ENCODE assay signal across 29 cellular contexts in genomic region chr3:4425055-4425454, GRCh38.
"Had no signal": no experiment of that assay in that cellular context is flagged by ENCODE, and none has a peak within 500 bp of the region (broad histone marks: within the 10 kb centered on the region; RNA-seq: fewer than 3 reads in every experiment).

No MANE protein-coding gene starts in this region.

- ATAC-seq: body of pancreas; effector memory CD8-positive, alpha-beta T cell; gastrocnemius medialis; heart right ventricle; T-helper 17 cell had no signal

- H3K27ac Mint-ChIP-seq: activated CD4-positive, alpha-beta memory T cell treated with anti-CD3 and anti-CD28 coated beads, Interleukin-2, amount 10 ng/mL, durations not matched to agents 7 days and 5 days; activated CD4-positive, alpha-beta T cell treated with anti-CD3 and anti-CD28 coated beads, Interleukin-2, amount 10 ng/mL, durations not matched to agents 7 days and 5 days; T-helper 17 cell; T-helper 2 cell treated with Interferon-gamma antibody and Interleukin-4, amounts not matched to agents 5 μg/mL and 100 μg/mL, for 36 hours had no signal

- H3K27me3 ChIP-seq: adrenal gland, body of pancreas, esophagus muscularis mucosa, foreskin keratinocyte, gastrocnemius medialis, heart right ventricle had no signal

- H3K4me1 ChIP-seq: body of pancreas, foreskin keratinocyte had no signal

- H3K9me3 Mint-ChIP-seq: activated B cell treated with CpG ODN at 0.5 μM for 24 hours; activated CD4-positive, alpha-beta memory T cell treated with anti-CD3 and anti-CD28 coated beads, Interleukin-2, amount 10 ng/mL, durations not matched to agents 7 days and 5 days; activated CD4-positive, alpha-beta T cell treated with anti-CD3 and anti-CD28 coated beads, Interleukin-2, amount 10 ng/mL, durations not matched to agents 7 days and 5 days; effector memory CD8-positive, alpha-beta T cell; T-helper 2 cell treated with Interferon-gamma antibody and Interleukin-4, amounts not matched to agents 5 μg/mL and 100 μg/mL, for 36 hours had no signal

- DNase-seq: activated B cell treated with CpG ODN at 0.5 μM for 24 hours; activated CD4-positive, alpha-beta memory T cell treated with anti-CD3 and anti-CD28 coated beads, Interleukin-2, amount 10 ng/mL, durations not matched to agents 7 days and 5 days; activated CD4-positive, alpha-beta T cell treated with anti-CD3 and anti-CD28 coated beads, Interleukin-2, amount 10 ng/mL, durations not matched to agents 7 days and 5 days; activated CD4-positive, alpha-beta T cell treated with anti-CD3 and anti-CD28 coated beads, Interleukin-2, amount 50 U/mL, for 4 hours; activated CD8-positive, alpha-beta memory T cell treated with anti-CD3 and anti-CD28 coated beads, Interleukin-2, amount 50 U/mL, for 48 hours; activated effector memory CD4-positive, alpha-beta T cell treated with Interleukin-2 at 50 U/mL for 16 hours; activated gamma-delta T cell treated with Interleukin-2 at 50 U/mL for 16 hours; activated T-cell treated with anti-CD3 and anti-CD28 coated beads for 4 hours; activated T-cell treated with anti-CD3 and anti-CD28 coated beads, Interleukin-2, amount 50 U/mL, for 24 hours; adrenal gland; amygdala; aorta; body of pancreas; caudate nucleus; cortex of kidney; dermis blood vessel endothelial cell; effector CD4-positive, alpha-beta T cell; effector memory CD8-positive, alpha-beta T cell; erythroblast; foreskin keratinocyte; gastrocnemius medialis; heart right ventricle; T-helper 1 cell; T-helper 17 cell; T1000; WERI-Rb-1 had no signal

- H3K4me3 ChIP-seq: adrenal gland, body of pancreas, esophagus muscularis mucosa, gastrocnemius medialis, heart right ventricle had no signal

- H3K9me3 ChIP-seq: adrenal gland, body of pancreas, esophagus muscularis mucosa, gastrocnemius medialis, heart right ventricle had no signal

- FAIRE-seq: colon had no signal

- H3K4me3 Mint-ChIP-seq: activated B cell treated with CpG ODN at 0.5 μM for 24 hours; activated CD4-positive, alpha-beta memory T cell treated with anti-CD3 and anti-CD28 coated beads, Interleukin-2, amount 10 ng/mL, durations not matched to agents 7 days and 5 days; activated CD4-positive, alpha-beta T cell treated with anti-CD3 and anti-CD28 coated beads, Interleukin-2, amount 10 ng/mL, durations not matched to agents 7 days and 5 days; activated T-cell treated with anti-CD3 and anti-CD28 coated beads, Interleukin-2, amount 50 U/mL, for 24 hours; effector memory CD8-positive, alpha-beta T cell; T-helper 17 cell; T-helper 2 cell treated with Interferon-gamma antibody and Interleukin-4, amounts not matched to agents 5 μg/mL and 100 μg/mL, for 36 hours had no signal

- H3K36me3 ChIP-seq: adrenal gland, esophagus muscularis mucosa, gastrocnemius medialis, heart right ventricle, WERI-Rb-1 had no signal

- H3K27ac ChIP-seq: adrenal gland, body of pancreas, esophagus muscularis mucosa, foreskin keratinocyte, gastrocnemius medialis, WERI-Rb-1 had no signal

- H3K27me3 Mint-ChIP-seq: activated B cell treated with CpG ODN at 0.5 μM for 24 hours; activated CD4-positive, alpha-beta memory T cell treated with anti-CD3 and anti-CD28 coated beads, Interleukin-2, amount 10 ng/mL, durations not matched to agents 7 days and 5 days; activated CD4-positive, alpha-beta T cell treated with anti-CD3 and anti-CD28 coated beads, Interleukin-2, amount 10 ng/mL, durations not matched to agents 7 days and 5 days; activated T-cell treated with anti-CD3 and anti-CD28 coated beads, Interleukin-2, amount 50 U/mL, for 24 hours; effector memory CD8-positive, alpha-beta T cell; T-helper 17 cell had no signal
